Comparison of ENCODE assay signal across 23 cellular contexts in genomic region chr6:136307351-136307750, GRCh38.
"Had no signal": no experiment of that assay in that cellular context is flagged by ENCODE, and none has a peak within 500 bp of the region (broad histone marks: within the 10 kb centered on the region; RNA-seq: fewer than 3 reads in every experiment).

No MANE protein-coding gene starts in this region.

- ATAC-seq: activated T-cell treated with anti-CD3 and anti-CD28 coated beads, Interleukin-2, amount 50 U/mL, for 4 hours; effector memory CD8-positive, alpha-beta T cell; gastroesophageal sphincter; naive thymus-derived CD4-positive, alpha-beta T cell; stimulated activated naive CD8-positive, alpha-beta T cell treated with anti-CD3 and anti-CD28 coated beads, Interleukin-15, Interleukin-2, amounts not matched to agents 100 U/mL and 50 U/mL, for 24 hours; WTC11 had no signal

- H3K4me1 ChIP-seq: gastroesophageal sphincter, left ventricle myocardium inferior, sigmoid colon, upper lobe of left lung had no signal

- H2AFZ ChIP-seq: neural progenitor cell had no signal

- H3K27me3 ChIP-seq: breast epithelium, dorsolateral prefrontal cortex, esophagus muscularis mucosa, gastroesophageal sphincter, neural progenitor cell, sigmoid colon, upper lobe of left lung had no signal

- H3K4me3 ChIP-seq: breast epithelium, esophagus muscularis mucosa, gastroesophageal sphincter, left ventricle myocardium inferior, neural progenitor cell, sigmoid colon, smooth muscle cell, upper lobe of left lung had no signal

- H3K36me3 ChIP-seq: breast epithelium, esophagus muscularis mucosa, gastroesophageal sphincter, left ventricle myocardium inferior, neural progenitor cell, sigmoid colon, upper lobe of left lung had no signal

- H3K27ac ChIP-seq: esophagus muscularis mucosa, gastroesophageal sphincter, left ventricle myocardium inferior, neural progenitor cell, sigmoid colon, upper lobe of left lung had no signal

- DNase-seq: activated CD8-positive, alpha-beta memory T cell treated with anti-CD3 and anti-CD28 coated beads, Interleukin-2, amount 50 U/mL, for 48 hours; activated naive CD4-positive, alpha-beta T cell; activated naive CD8-positive, alpha-beta T cell treated with anti-CD3 and anti-CD28 coated beads for 36 hours; activated T-cell treated with anti-CD3 and anti-CD28 coated beads, Interleukin-2, amount 50 U/mL, for 4 hours; dorsolateral prefrontal cortex; effector memory CD8-positive, alpha-beta T cell; head of caudate nucleus; left ventricle myocardium inferior; naive thymus-derived CD4-positive, alpha-beta T cell; retina; sigmoid colon; stimulated activated CD4-positive, alpha-beta T cell treated with anti-CD3 and anti-CD28 coated beads, Interleukin-4, amount 100 ng/mL, for 24 hours; stimulated activated naive CD8-positive, alpha-beta T cell treated with anti-CD3 and anti-CD28 coated beads, Interleukin-15, Interleukin-2, amounts not matched to agents 100 U/mL and 50 U/mL, for 24 hours; upper lobe of left lung had no signal

- H3K9me3 ChIP-seq: breast epithelium, esophagus muscularis mucosa, gastroesophageal sphincter, left ventricle myocardium inferior, sigmoid colon, upper lobe of left lung had no signal

- H3K9ac ChIP-seq: neural progenitor cell had no signal

- H3K4me2 ChIP-seq: neural progenitor cell, smooth muscle cell had no signal

- FAIRE-seq: colon, endothelial cell of umbilical vein, TTC549 had no signal
